In genomic region chrX:47185241-47185640, GRCh38 we compare ENCODE assay signal across 29 cellular contexts.
"Had no signal": no experiment of that assay in that cellular context is flagged by ENCODE, and none has a peak within 500 bp of the region (broad histone marks: within the 10 kb centered on the region; RNA-seq: fewer than 3 reads in every experiment).

No MANE protein-coding gene starts in this region.

- H3K4me3 ChIP-seq: esophagus squamous epithelium, mucosa of descending colon, prostate gland, right atrium auricular region, sigmoid colon, testis, transverse colon, upper lobe of right lung, uterus had no signal

- H3K4me1 ChIP-seq: prostate gland, right atrium auricular region, testis, transverse colon, upper lobe of right lung, uterus had no signal

- H3K4me1 Mint-ChIP-seq: mesothelial cell of epicardium had no signal

- H3K27ac Mint-ChIP-seq: effector memory CD8-positive, alpha-beta T cell; immature natural killer cell; mesothelial cell of epicardium; natural killer cell treated with Interleukin-12 subunit alpha and Interleukin-12 subunit beta and Interleukin-15 and Interleukin-18, amount 100 ng/mL, for 72 hours; stimulated activated memory B cell treated with anti-CD40 and anti-IgM and Interleukin-4, amounts not matched to agents 10 μg/mL and 1 μg/mL and 100 μg/mL, for 72 hours had no signal

- H3K27me3 Mint-ChIP-seq: effector memory CD8-positive, alpha-beta T cell; stimulated activated memory B cell treated with anti-CD40 and anti-IgM and Interleukin-4, amounts not matched to agents 10 μg/mL and 1 μg/mL and 100 μg/mL, for 72 hours had no signal

- H3K36me3 Mint-ChIP-seq: naive B cell had no signal

- H3K36me3 ChIP-seq: prostate gland, uterus had no signal

- DNase-seq: cortex of kidney; effector memory CD8-positive, alpha-beta T cell; erythroblast; esophagus squamous epithelium; foreskin melanocyte; glutamatergic neuron; hypothalamus; immature natural killer cell; islet precursor cell; mesenchymal stem cell; mucosa of descending colon; naive B cell; sigmoid colon; stimulated activated CD4-positive, alpha-beta T cell treated with anti-CD3 and anti-CD28 coated beads, Interleukin-4, amount 100 ng/mL, for 4 hours; stimulated activated naive CD8-positive, alpha-beta T cell treated with anti-CD3 and anti-CD28 coated beads, Interleukin-15, Interleukin-2, amounts not matched to agents 100 U/mL and 50 U/mL, for 24 hours; substantia nigra; testis; transverse colon; upper lobe of right lung; uterus had no signal

- H3K27ac ChIP-seq: esophagus squamous epithelium, neutrophil, parathyroid adenoma, prostate gland, right atrium auricular region, sigmoid colon, testis, transverse colon, upper lobe of right lung, uterus had no signal

- ATAC-seq: effector memory CD8-positive, alpha-beta T cell; left lobe of liver; mucosa of descending colon; natural killer cell treated with Interleukin-12 subunit alpha and Interleukin-12 subunit beta and Interleukin-15 and Interleukin-18, amount 100 ng/mL, for 72 hours; stimulated activated memory B cell treated with anti-CD40 and anti-IgM and Interleukin-4, amounts not matched to agents 10 μg/mL and 1 μg/mL and 100 μg/mL, for 72 hours; stimulated activated naive CD8-positive, alpha-beta T cell treated with anti-CD3 and anti-CD28 coated beads, Interleukin-15, Interleukin-2, amounts not matched to agents 100 U/mL and 50 U/mL, for 24 hours; upper lobe of right lung had no signal

- H3K27me3 ChIP-seq: esophagus squamous epithelium, neutrophil, right atrium auricular region, sigmoid colon, testis, transverse colon, upper lobe of right lung, uterus had no signal

- H3K9me3 ChIP-seq: esophagus squamous epithelium, mucosa of descending colon, neutrophil, prostate gland, right atrium auricular region, sigmoid colon, testis, transverse colon, upper lobe of right lung, uterus had no signal

- H3K4me3 Mint-ChIP-seq: effector memory CD8-positive, alpha-beta T cell; immature natural killer cell; mesothelial cell of epicardium; naive B cell; natural killer cell treated with Interleukin-12 subunit alpha and Interleukin-12 subunit beta and Interleukin-15 and Interleukin-18, amount 100 ng/mL, for 72 hours; neural crest cell; stimulated activated memory B cell treated with anti-CD40 and anti-IgM and Interleukin-4, amounts not matched to agents 10 μg/mL and 1 μg/mL and 100 μg/mL, for 72 hours had no signal
